ENCODE assay signal across 31 cellular contexts in the genomic region with DNA sequence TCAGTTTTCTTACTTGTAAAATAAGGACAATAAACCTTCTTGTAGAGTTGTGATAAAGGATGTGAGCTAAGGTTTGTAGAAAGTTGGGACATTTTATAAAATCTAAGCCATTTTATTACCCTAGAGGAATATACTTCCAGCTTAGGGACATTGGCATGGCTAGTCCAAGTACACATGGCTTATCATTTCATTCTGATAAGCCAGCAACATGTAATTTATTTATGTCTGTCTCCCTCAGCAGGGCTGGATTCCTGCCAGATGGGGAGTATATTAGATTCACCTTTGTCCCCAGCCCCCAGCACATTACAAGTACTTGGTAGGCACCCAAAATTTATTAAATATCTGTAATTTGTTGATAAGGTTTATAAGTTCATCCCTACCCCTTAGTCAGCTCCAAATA. TPM values are rescaled to one million over a fixed set of nuclear protein-coding genes. Genes with fewer than 3 reads are reported as not detected.
"Had no signal": no experiment of that assay in that cellular context is flagged by ENCODE, and none has a peak within 500 bp of the region (broad histone marks: within the 10 kb centered on the region; RNA-seq: fewer than 3 reads in every experiment).

No MANE protein-coding gene starts in this region.

- H3K9me3 ChIP-seq: SJCRH30 had no signal

- FAIRE-seq: bronchial epithelial cell had no signal

- H3K9ac ChIP-seq: KMS-11 had no signal

- H3K4me2 ChIP-seq: KMS-11 had no signal

- H3K27ac ChIP-seq: KMS-11, SJCRH30 had no signal

- H3K4me1 ChIP-seq: SJCRH30 had no signal

- DNase-seq: activated CD4-positive, alpha-beta T cell treated with anti-CD3 and anti-CD28 coated beads for 48 hours; activated CD4-positive, alpha-beta T cell treated with anti-CD3 and anti-CD28 coated beads, Interleukin-2, amount 50 U/mL, for 48 hours; activated CD4-positive, CD25-positive, alpha-beta regulatory T cell treated with anti-CD3 and anti-CD28 coated beads, Interleukin-2, amount 50 U/mL, for 72 hours; activated CD8-positive, alpha-beta memory T cell treated with anti-CD3 and anti-CD28 coated beads, Interleukin-2, amount 10 ng/mL, durations not matched to agents 7 days and 5 days; activated effector memory CD4-positive, alpha-beta T cell treated with Interleukin-2 at 50 U/mL for 16 hours; activated naive CD4-positive, alpha-beta T cell; activated T-cell treated with anti-CD3 and anti-CD28 coated beads, Interleukin-2, amount 50 U/mL, for 24 hours; aorta; NCI-H1092 treated with DMSO at 0.1 percent for 48 hours; NCI-H1417 treated with DMSO at 0.1 percent for 48 hours; NCI-H1694; NCI-H2029; NCI-H2107; NCI-H2171 treated with DMSO at 0.1 percent for 48 hours; NCI-H345; NCI-H510A treated with DMSO at 0.1 percent for 48 hours; NCI-H69; NK-92 treated with Interleukin-12 subunit alpha and Interleukin-12 subunit beta, amount 100 ng/mL, for 24 hours; OCI-M1; RPMI8226; SJCRH30; T-cell had no signal

- H3K4me3 ChIP-seq: SJCRH30 had no signal

- ATAC-seq: activated CD8-positive, alpha-beta memory T cell treated with anti-CD3 and anti-CD28 coated beads, Interleukin-2, amount 10 ng/mL, durations not matched to agents 7 days and 5 days; Panc1; Right ventricle myocardium inferior; T-cell; WTC11 had no signal

- H3K36me3 ChIP-seq: SJCRH30 had no signal

- H3K27me3 ChIP-seq: SJCRH30 had no signal

RNA-seq across cellular contexts. Expression of gene TBPL2, which starts 22.5 kb away (rescaled TPM):
- total RNA-seq: activated CD8-positive, alpha-beta memory T cell treated with anti-CD3 and anti-CD28 coated beads, Interleukin-2, amount 10 ng/mL, durations not matched to agents 7 days and 5 days; activated T-helper 1 cell treated with anti-CD3 and anti-CD28 coated beads, Interleukin-12 subunit alpha, Interleukin-12 subunit beta, Interleukin-2, Interleukin-4 antibody, amounts not matched to agents 30 ng/mL and 10 ng/mL and 1 ng/mL, durations not matched to agents 14 hours and 24 hours and 36 hours; aorta; bronchial epithelial cell; MCF 10A; Right ventricle myocardium inferior; SJCRH30; T-cell; T-helper 2 cell treated with Interferon-gamma antibody and Interleukin-4, amounts not matched to agents 100 ng/mL and 5 ng/mL, for 36 hours; WTC11 had no signal
- polyA plus RNA-seq: aorta, IgD-negative memory B cell had no signal
